8 cellular contexts compared by ENCODE assay signal in genomic region chr9:32571969-32572899, GRCh38. TPM values are rescaled to one million over a fixed set of nuclear protein-coding genes. Genes with fewer than 3 reads are reported as not detected.
DNase-seq lines count a peak whose midpoint lies in the region; ATAC-seq and TF ChIP-seq lines count a peak whose summit lies in the region.

No MANE protein-coding gene starts in this region.

- H3K9me3 ChIP-seq in ES-I3 (ENCODE audit: control insufficient read depth, insufficient read depth, low read length) (no peaks in the 10 kb centered on the region), parathyroid adenoma (ENCODE audit: control insufficient read depth, low read length) (no peaks in the 10 kb centered on the region)

- peaks cover 0 to 23% of the 10 kb centered on the region in 2 donors for H3K36me3 Mint-ChIP-seq in activated naive CD4-positive, alpha-beta T cell treated with anti-CD3 and anti-CD28 coated beads, Interleukin-2, amount 50 U/mL, for 72 hours

- H3K27ac Mint-ChIP-seq in activated naive CD4-positive, alpha-beta T cell treated with anti-CD3 and anti-CD28 coated beads, Interleukin-2, amount 50 U/mL, for 72 hours, result peak overlapping the region; percentile 93 to 99

- H2AFZ ChIP-seq in parathyroid adenoma, result peak overlapping the region; percentile 85

- DNase-seq in KG1 (lab: John Stamatoyannopoulos, UW) (peak; percentile 37), SK-N-DZ (ENCODE audit: low spot score) (peak; percentile 74), head of caudate nucleus (peak; percentile 27 to 90 (median 73))
- peak in 1 of 2 donors; percentile 65 for DNase-seq in activated naive CD4-positive, alpha-beta T cell treated with anti-CD3 and anti-CD28 coated beads, Interleukin-2, amount 50 U/mL, for 72 hours (ENCODE audit: low spot score in 2 of 2)

- H3K9me3 Mint-ChIP-seq in activated naive CD4-positive, alpha-beta T cell treated with anti-CD3 and anti-CD28 coated beads, Interleukin-2, amount 50 U/mL, for 72 hours, result no peaks in the 10 kb centered on the region

- peak overlapping the region; percentile 69 for H3K4me2 ChIP-seq in parathyroid adenoma (ENCODE audit: low read length)

- peak overlapping the region; percentile 86 for H3K4me3 ChIP-seq in parathyroid adenoma (ENCODE audit: low read depth, low read length)
- peak overlapping the region; percentile 80 for H3K4me3 ChIP-seq in urinary bladder (ENCODE audit: low read depth, low read length)

- ATAC-seq in GM21786 (IDR thresholded peaks at IDR 0.05; ENCODE audit: unreplicated experiment), result peak; percentile 89
- peak; percentile 90 to 94 for ATAC-seq in activated naive CD4-positive, alpha-beta T cell treated with anti-CD3 and anti-CD28 coated beads, Interleukin-2, amount 50 U/mL, for 72 hours

- peaks cover 9% of the 10 kb centered on the region for H3K79me2 ChIP-seq in parathyroid adenoma

- WGBS in urinary bladder, result 2% methylated on average over 17 of the region's 17 CpGs

- TF ChIP-seq CTCF in parathyroid adenoma (IDR thresholded peaks at IDR 0.05), result peak; percentile 45

- H3K27ac ChIP-seq in parathyroid adenoma, result peak overlapping the region; percentile 80
- H3K27ac ChIP-seq in urinary bladder (ENCODE audit: low read depth), result peak overlapping the region; percentile 92

- intact Hi-C loops in head of caudate nucleus (cut with DNase I), result loop anchor here (5.0 kb wide), 1 partner anchor 190 kb away; the partner anchor contains the start of gene ACO1

- H3K36me3 ChIP-seq in ES-I3 (ENCODE audit: insufficient read depth, low read length), result peaks cover 3% of the 10 kb centered on the region; the same call in 1 of the 2 replicates
- H3K36me3 ChIP-seq in parathyroid adenoma (ENCODE audit: control insufficient read depth, insufficient read depth, low read length), result no peaks in the 10 kb centered on the region
- no peaks in the 10 kb centered on the region for H3K36me3 ChIP-seq in urinary bladder (ENCODE audit: insufficient read depth)

- H3K4me1 ChIP-seq in ES-I3 (ENCODE audit: insufficient read depth, low read length), result 0 out of 2 replicates have a peak, but pooled peaks cover 8% of the 10 kb centered on the region
- peaks cover 5% of the 10 kb centered on the region for H3K4me1 ChIP-seq in parathyroid adenoma
- no peaks in the 10 kb centered on the region for H3K4me1 ChIP-seq in urinary bladder (ENCODE audit: insufficient read depth)

- H3K9ac ChIP-seq in ES-I3 (ENCODE audit: low read depth, low read length) (peak overlapping the region; percentile 83), parathyroid adenoma (no peak overlapping the region)

- H3K27me3 ChIP-seq in parathyroid adenoma (ENCODE audit: control insufficient read depth, insufficient read depth, low read length), result no peaks in the 10 kb centered on the region

RNA-seq across cellular contexts. Expression of gene NDUFB6, which starts 0.7 kb away (rescaled TPM):
- polyA plus RNA-seq in SK-N-DZ (2014; cell fraction: cytosol; rRNA removed), result 99.8 and 109 TPM in 2 replicates
- 44.1 and 114 TPM in 2 replicates for polyA plus RNA-seq in SK-N-DZ (2014; cell fraction: nucleus; rRNA removed)
- total RNA-seq in activated naive CD4-positive, alpha-beta T cell treated with anti-CD3 and anti-CD28 coated beads, Interleukin-2, amount 50 U/mL, for 72 hours, result 10 to 100 TPM; 42.9 to 83.9 TPM
- total RNA-seq in urinary bladder, result 45.5 TPM
- 58.1 TPM for polyA plus RNA-seq in urinary bladder

RNA-seq across cellular contexts. Expression of gene TOPORS, which starts 19.8 kb away (rescaled TPM):
- polyA plus RNA-seq in SK-N-DZ (2014; cell fraction: cytosol; rRNA removed), result 10.8 and 12.8 TPM in 2 replicates
- polyA plus RNA-seq in SK-N-DZ (2014; cell fraction: nucleus; rRNA removed), result 9.7 and 10.1 TPM in 2 replicates
- 10 to 100 TPM; 14.1 to 20.9 TPM for total RNA-seq in activated naive CD4-positive, alpha-beta T cell treated with anti-CD3 and anti-CD28 coated beads, Interleukin-2, amount 50 U/mL, for 72 hours
- 39.0 TPM for total RNA-seq in urinary bladder
- 13.3 TPM for polyA plus RNA-seq in urinary bladder

RNA-seq across cellular contexts. Expression of gene SMIM27, which starts 20.1 kb away (rescaled TPM):
- polyA plus RNA-seq in SK-N-DZ (2014; cell fraction: cytosol; rRNA removed), result 2.0 and 2.8 TPM in 2 replicates
- 1.6 and 6.0 TPM in 2 replicates for polyA plus RNA-seq in SK-N-DZ (2014; cell fraction: nucleus; rRNA removed)
- 10 to 100 TPM; 15.3 to 19.5 TPM for total RNA-seq in activated naive CD4-positive, alpha-beta T cell treated with anti-CD3 and anti-CD28 coated beads, Interleukin-2, amount 50 U/mL, for 72 hours
- total RNA-seq in urinary bladder, result 1.3 TPM
- polyA plus RNA-seq in urinary bladder, result 11.9 TPM

RNA-seq across cellular contexts. Expression of gene RIGI, which starts 46.2 kb away (rescaled TPM):
- 0.17 and 0.29 TPM in 2 replicates for polyA plus RNA-seq in SK-N-DZ (2014; cell fraction: cytosol; rRNA removed)
- polyA plus RNA-seq in SK-N-DZ (2014; cell fraction: nucleus; rRNA removed), result 0.15 and 1.1 TPM in 2 replicates
- total RNA-seq in activated naive CD4-positive, alpha-beta T cell treated with anti-CD3 and anti-CD28 coated beads, Interleukin-2, amount 50 U/mL, for 72 hours, result 10 to 100 TPM in 1 of 2 donors, 1 to 10 TPM in 1; 5.8 to 11.4 TPM
- 25.2 TPM for total RNA-seq in urinary bladder
- 5.4 TPM for polyA plus RNA-seq in urinary bladder
